Comparison of ENCODE assay signal across 15 cellular contexts in genomic region chr9:129442791-129443511, GRCh38.
DNase-seq lines count a peak whose midpoint lies in the region; ATAC-seq and TF ChIP-seq lines count a peak whose summit lies in the region.
"Had no signal": no experiment of that assay in that cellular context is flagged by ENCODE, and none has a peak within 500 bp of the region (broad histone marks: within the 10 kb centered on the region; RNA-seq: fewer than 3 reads in every experiment).

No MANE protein-coding gene starts in this region.

- H3K36me3 ChIP-seq in HEK293 (ENCODE audit: control insufficient read depth in 2 of 2, insufficient read depth in 1 of 2, low read length in 2 of 2) = no peaks in the 10 kb centered on the region
- H3K36me3 ChIP-seq in WERI-Rb-1 = no peaks in the 10 kb centered on the region

- POLR2A ChIA-PET in HEK293 (lab: Yijun Ruan, JAX) = interaction anchor here (0.6 to 1.1 kb wide), 2 partner anchors 17 to 54 kb away, joined by 3 read pairs; no protein-coding TSS in a partner anchor

- H3K4me3 ChIP-seq in HEK293 (ENCODE audit: low read depth, low read length) = no peak overlapping the region
- H3K4me3 ChIP-seq in WERI-Rb-1 (ENCODE audit: low read depth, low read length) = no peak overlapping the region

- no peak overlapping the region for H3K27ac ChIP-seq in HEK293 (ENCODE audit: extremely low read depth, low read depth, low read length)
- H3K27ac ChIP-seq in WERI-Rb-1 = peak overlapping the region; percentile 6; the same call in 1 of the 2 replicates

- ATAC-seq in left lobe of liver (peak; percentile 96), HG03565 (IDR thresholded peaks at IDR 0.05; ENCODE audit: unreplicated experiment) (no peak)
- ATAC-seq: left ventricle myocardium superior; naive thymus-derived CD4-positive, alpha-beta T cell; WTC11 had no signal

- TF ChIP-seq CTCF in HEK293 (tag by site-specific recombination; IDR thresholded peaks at IDR 0.05) (no peak), WERI-Rb-1 (IDR thresholded peaks at IDR 0.05; ENCODE audit: low read depth, low read length) (no peak)

- no peaks in the 10 kb centered on the region for H3K9me3 ChIP-seq in HEK293 (ENCODE audit: control insufficient read depth, insufficient read depth, low read depth, low read length)
- peaks cover 9% of the 10 kb centered on the region for H3K9me3 ChIP-seq in WERI-Rb-1 (ENCODE audit: severe bottlenecking)

- no peak for DNase-seq in WERI-Rb-1
- DNase-seq in left lobe of liver (ENCODE audit: low spot score) = peak; percentile 90
- peak; percentile 33 for DNase-seq in renal cortical epithelial cell (ENCODE audit: low read depth)
- DNase-seq in HUDEP-2 (lab: John Stamatoyannopoulos, UW; ENCODE audit: unreplicated experiment in 76 of 76) = no peak
- no peak for DNase-seq in stimulated activated naive CD4-positive, alpha-beta T cell (lab: John Stamatoyannopoulos, UW)
- no peak for DNase-seq in DMS 273 treated with DMSO at 0.1 percent for 48 hours (lab: John Stamatoyannopoulos, UW)
- DNase-seq: AML-193; left ventricle myocardium superior; naive thymus-derived CD4-positive, alpha-beta T cell; NCI-H2081; NCI-H748 treated with DMSO at 0.1 percent for 48 hours; RPMI8226 had no signal

- CTCF ChIA-PET in HEK293 (lab: Yijun Ruan, JAX) = no interaction called here

- no peaks in the 10 kb centered on the region for H3K4me1 ChIP-seq in HEK293 (ENCODE audit: control insufficient read depth, insufficient read depth, low read length)

- no peaks in the 10 kb centered on the region for H3K27me3 ChIP-seq in WERI-Rb-1 (ENCODE audit: insufficient read depth, low read depth, severe bottlenecking)

TF ChIP-seq in HEK293, 187 proteins besides CTCF, POLR2A, EP300 and RAD21:
- TF ChIP-seq ZNF132 (tag by site-specific recombination; IDR thresholded peaks at IDR 0.05; ENCODE audit: borderline replicate concordance) (no peak), GLIS1 (tag by site-specific recombination; IDR thresholded peaks at IDR 0.05) (peak; percentile 46; the same call in 1 of the 2 replicates), KLF16 (tag by site-specific recombination; IDR thresholded peaks at IDR 0.05) (no peak), ZNF398 (tag by site-specific recombination; IDR thresholded peaks at IDR 0.05) (no peak), ZNF416 (tag by site-specific recombination; IDR thresholded peaks at IDR 0.05) (no peak), ZFHX2 (tag by site-specific recombination; conservative IDR thresholded peaks at IDR 0.05) (0 out of 2 replicates have a peak, but pooled peaks have one; percentile 5), PATZ1 (tag by site-specific recombination; IDR thresholded peaks at IDR 0.05) (no peak)

Comparison
In these comparisons a context has a peak if more than half of its experiments do, and no peak if none do; other contexts are left out.
1. DNase-seq: peak in left lobe of liver (single experiment) and renal cortical epithelial cell (single experiment); none in WERI-Rb-1 (single experiment), HUDEP-2 (0 of 76), stimulated activated naive CD4-positive, alpha-beta T cell (0 of 6) and DMS 273 treated with DMSO at 0.1 percent for 48 hours (single experiment).